Comparison of ENCODE assay signal across 15 cellular contexts in the genomic region with DNA sequence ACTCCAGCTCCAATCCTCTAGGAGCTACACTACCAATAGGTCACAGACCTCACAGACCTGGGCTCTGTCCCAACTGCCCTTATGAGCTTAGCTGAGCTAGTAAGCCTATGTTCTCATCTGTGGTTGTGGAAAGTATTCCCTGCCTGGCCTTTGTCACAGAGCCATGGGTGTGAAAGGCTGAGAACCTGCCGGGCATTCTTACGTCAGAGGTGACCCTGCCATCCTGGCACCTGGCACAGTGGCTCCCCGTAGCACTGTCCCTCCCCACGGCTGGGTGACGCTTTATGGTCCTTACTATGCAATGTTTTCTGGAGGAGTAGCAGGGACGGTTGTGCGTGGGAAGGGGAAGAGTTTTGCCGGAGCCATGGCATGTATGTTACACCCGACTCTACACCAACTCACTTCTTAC. TPM values are rescaled to one million over a fixed set of nuclear protein-coding genes. Genes with fewer than 3 reads are reported as not detected.
DNase-seq lines count a peak whose midpoint lies in the region; ATAC-seq and TF ChIP-seq lines count a peak whose summit lies in the region.
"Had no signal": no experiment of that assay in that cellular context is flagged by ENCODE, and none has a peak within 500 bp of the region (broad histone marks: within the 10 kb centered on the region; RNA-seq: fewer than 3 reads in every experiment).

No MANE protein-coding gene starts in this region.

- H3K4me1 ChIP-seq in mucosa of stomach (ENCODE audit: control insufficient read depth, insufficient read depth, low read length) (peaks cover 29% of the 10 kb centered on the region), aorta (ENCODE audit: control insufficient read depth in 1 of 2, insufficient read depth in 2 of 2, low read length in 2 of 2) (no peaks in the 10 kb centered on the region), prostate gland (replicated peaks) (no peaks in the 10 kb centered on the region)

- 90 to 91% methylated on average over 9 of the region's 9 CpGs for WGBS in aorta, 2 donors
- WGBS in prostate gland = 79% methylated on average over 9 of the region's 9 CpGs

- no peak for TF ChIP-seq POLR2A in prostate gland (IDR thresholded peaks at IDR 0.05)

- DNase-seq in stimulated activated naive CD8-positive, alpha-beta T cell treated with anti-CD3 and anti-CD28 coated beads, Interleukin-15, Interleukin-2, amounts not matched to agents 100 U/mL and 50 U/mL, for 24 hours = no peak
- no peak for DNase-seq in activated naive CD8-positive, alpha-beta T cell treated with anti-CD3 and anti-CD28 coated beads, Interleukin-2, amount 50 U/mL, for 24 hours
- DNase-seq in aorta = no peak
- DNase-seq in glutamatergic neuron = no peak
- no peak for DNase-seq in head of caudate nucleus
- no peak for DNase-seq in prostate gland (ENCODE audit: low spot score)
- DNase-seq: anterior cingulate cortex, C1 segment of cervical spinal cord, endodermal cell, Kasumi-1, NCI-H2029 treated with DMSO at 0.1 percent for 48 hours, substantia nigra had no signal

- peak overlapping the region; percentile 43 for H3K9ac ChIP-seq in mucosa of stomach (ENCODE audit: low read length)

- H3K27ac Mint-ChIP-seq in stimulated activated naive CD8-positive, alpha-beta T cell treated with anti-CD3 and anti-CD28 coated beads, Interleukin-15, Interleukin-2, amounts not matched to agents 100 ng/mL and 50 ng/mL, for 24 hours = peak overlapping the region; percentile 60
- H3K27ac Mint-ChIP-seq in activated naive CD8-positive, alpha-beta T cell treated with anti-CD3 and anti-CD28 coated beads, Interleukin-2, amount 50 U/mL, for 24 hours = peak overlapping the region; percentile 100
- H3K27ac Mint-ChIP-seq in glutamatergic neuron (ENCODE audit: unreplicated experiment) = no peak overlapping the region
- H3K27ac Mint-ChIP-seq: endodermal cell had no signal

- no peak for ATAC-seq in stimulated activated naive CD8-positive, alpha-beta T cell treated with anti-CD3 and anti-CD28 coated beads, Interleukin-15, Interleukin-2, amounts not matched to agents 100 U/mL and 50 U/mL, for 24 hours
- no peak for ATAC-seq in activated naive CD8-positive, alpha-beta T cell treated with anti-CD3 and anti-CD28 coated beads, Interleukin-2, amount 50 U/mL, for 24 hours
- peak; percentile 3 for ATAC-seq in aorta (ENCODE audit: low FRiP score)
- ATAC-seq: SK-N-SH treated with all-trans-retinoic acid at 6 μM for 48 hours had no signal

- H3K36me3 ChIP-seq in mucosa of stomach (ENCODE audit: control insufficient read depth, insufficient read depth, low read length) = no peaks in the 10 kb centered on the region
- no peaks in the 10 kb centered on the region for H3K36me3 ChIP-seq in aorta (ENCODE audit: control insufficient read depth in 1 of 2, insufficient read depth in 2 of 2, low read length in 1 of 2)
- no peaks in the 10 kb centered on the region for H3K36me3 ChIP-seq in prostate gland

- H3K4me1 Mint-ChIP-seq in stimulated activated naive CD8-positive, alpha-beta T cell treated with anti-CD3 and anti-CD28 coated beads, Interleukin-15, Interleukin-2, amounts not matched to agents 100 ng/mL and 50 ng/mL, for 24 hours (ENCODE audit: low read depth) = peaks cover 82% of the 10 kb centered on the region
- peaks cover 78% of the 10 kb centered on the region for H3K4me1 Mint-ChIP-seq in activated naive CD8-positive, alpha-beta T cell treated with anti-CD3 and anti-CD28 coated beads, Interleukin-2, amount 50 U/mL, for 24 hours
- peaks cover 14% of the 10 kb centered on the region for H3K4me1 Mint-ChIP-seq in glutamatergic neuron (ENCODE audit: low read depth, unreplicated experiment)

- no peaks in the 10 kb centered on the region for H3K9me3 ChIP-seq in mucosa of stomach (ENCODE audit: control insufficient read depth, low read length)
- no peaks in the 10 kb centered on the region for H3K9me3 ChIP-seq in aorta (ENCODE audit: control insufficient read depth, low read length)
- H3K9me3 ChIP-seq in prostate gland = no peaks in the 10 kb centered on the region

- H3K4me3 ChIP-seq in mucosa of stomach (ENCODE audit: low read length) (no peak overlapping the region), aorta (ENCODE audit: low read length in 2 of 2) (no peak overlapping the region), prostate gland (no peak overlapping the region)

- intact Hi-C loops in aorta (cut with DNase I) (no loop called here), head of caudate nucleus (cut with DNase I) (no loop called here), prostate gland (cut with DNase I) (no loop called here)

- H3K36me3 Mint-ChIP-seq in stimulated activated naive CD8-positive, alpha-beta T cell treated with anti-CD3 and anti-CD28 coated beads, Interleukin-15, Interleukin-2, amounts not matched to agents 100 ng/mL and 50 ng/mL, for 24 hours (ENCODE audit: low read depth) = peaks cover 46% of the 10 kb centered on the region
- H3K36me3 Mint-ChIP-seq in activated naive CD8-positive, alpha-beta T cell treated with anti-CD3 and anti-CD28 coated beads, Interleukin-2, amount 50 U/mL, for 24 hours (ENCODE audit: low read depth) = peaks cover 54% of the 10 kb centered on the region
- H3K36me3 Mint-ChIP-seq in glutamatergic neuron (ENCODE audit: unreplicated experiment) = no peaks in the 10 kb centered on the region

- no peaks in the 10 kb centered on the region for H3K27me3 Mint-ChIP-seq in stimulated activated naive CD8-positive, alpha-beta T cell treated with anti-CD3 and anti-CD28 coated beads, Interleukin-15, Interleukin-2, amounts not matched to agents 100 ng/mL and 50 ng/mL, for 24 hours
- peaks cover 2% of the 10 kb centered on the region for H3K27me3 Mint-ChIP-seq in activated naive CD8-positive, alpha-beta T cell treated with anti-CD3 and anti-CD28 coated beads, Interleukin-2, amount 50 U/mL, for 24 hours
- H3K27me3 Mint-ChIP-seq in glutamatergic neuron (ENCODE audit: unreplicated experiment) = peaks cover 9% of the 10 kb centered on the region

- peak overlapping the region; percentile 99 for H3K4me3 Mint-ChIP-seq in stimulated activated naive CD8-positive, alpha-beta T cell treated with anti-CD3 and anti-CD28 coated beads, Interleukin-15, Interleukin-2, amounts not matched to agents 100 ng/mL and 50 ng/mL, for 24 hours
- H3K4me3 Mint-ChIP-seq in activated naive CD8-positive, alpha-beta T cell treated with anti-CD3 and anti-CD28 coated beads, Interleukin-2, amount 50 U/mL, for 24 hours = peak overlapping the region; percentile 100
- H3K4me3 Mint-ChIP-seq in glutamatergic neuron (ENCODE audit: unreplicated experiment) = no peak overlapping the region
- H3K4me3 Mint-ChIP-seq: endodermal cell had no signal

- H3K27me3 ChIP-seq in mucosa of stomach (ENCODE audit: control insufficient read depth, insufficient read depth, low read length) = no peaks in the 10 kb centered on the region
- H3K27me3 ChIP-seq in aorta (ENCODE audit: control insufficient read depth in 1 of 2, insufficient read depth in 2 of 2, low read length in 1 of 2) = no peaks in the 10 kb centered on the region
- H3K27me3 ChIP-seq in prostate gland (replicated peaks; ENCODE audit: insufficient read depth) = no peaks in the 10 kb centered on the region

- H3K9me3 Mint-ChIP-seq in stimulated activated naive CD8-positive, alpha-beta T cell treated with anti-CD3 and anti-CD28 coated beads, Interleukin-15, Interleukin-2, amounts not matched to agents 100 ng/mL and 50 ng/mL, for 24 hours = peaks cover 4% of the 10 kb centered on the region
- peaks cover 5% of the 10 kb centered on the region for H3K9me3 Mint-ChIP-seq in activated naive CD8-positive, alpha-beta T cell treated with anti-CD3 and anti-CD28 coated beads, Interleukin-2, amount 50 U/mL, for 24 hours
- H3K9me3 Mint-ChIP-seq in glutamatergic neuron (ENCODE audit: unreplicated experiment) = peaks cover 8% of the 10 kb centered on the region
- H3K9me3 Mint-ChIP-seq: endodermal cell had no signal

- H3K27ac ChIP-seq in aorta (ENCODE audit: low read depth in 1 of 2, low read length in 2 of 2) (no peak overlapping the region), prostate gland (no peak overlapping the region)

- TF ChIP-seq CTCF in glutamatergic neuron (IDR thresholded peaks at IDR 0.05; ENCODE audit: partially characterized antibody, unreplicated experiment) (no peak), prostate gland (IDR thresholded peaks at IDR 0.05) (no peak)

RNA-seq across cellular contexts. Expression of gene TNFRSF1B, which starts 3.5 kb away (rescaled TPM):
- total RNA-seq in aorta (10 to 100 TPM; 42.1 to 98.5 TPM), glutamatergic neuron (ENCODE audit: unreplicated experiment) (5.1 TPM), prostate gland (10 to 100 TPM; 10.9 to 18.4 TPM)
- 10 to 100 TPM in 1 of 2 donors, 1 to 10 TPM in 1; 5.0 to 12.8 TPM for polyA plus RNA-seq in aorta

RNA-seq across cellular contexts. Expression of gene VPS13D, which starts 59.6 kb away (rescaled TPM):
- total RNA-seq in aorta (100 to 1,000 TPM in 1 of 2 donors, 10 to 100 TPM in 1; 94.2 to 134 TPM), glutamatergic neuron (ENCODE audit: unreplicated experiment) (32.8 TPM), prostate gland (10 to 100 TPM; 60.7 to 80.8 TPM)
- polyA plus RNA-seq in aorta = 10 to 100 TPM; 15.8 to 23.6 TPM
